14 cellular contexts compared by ENCODE assay signal in the genomic region with DNA sequence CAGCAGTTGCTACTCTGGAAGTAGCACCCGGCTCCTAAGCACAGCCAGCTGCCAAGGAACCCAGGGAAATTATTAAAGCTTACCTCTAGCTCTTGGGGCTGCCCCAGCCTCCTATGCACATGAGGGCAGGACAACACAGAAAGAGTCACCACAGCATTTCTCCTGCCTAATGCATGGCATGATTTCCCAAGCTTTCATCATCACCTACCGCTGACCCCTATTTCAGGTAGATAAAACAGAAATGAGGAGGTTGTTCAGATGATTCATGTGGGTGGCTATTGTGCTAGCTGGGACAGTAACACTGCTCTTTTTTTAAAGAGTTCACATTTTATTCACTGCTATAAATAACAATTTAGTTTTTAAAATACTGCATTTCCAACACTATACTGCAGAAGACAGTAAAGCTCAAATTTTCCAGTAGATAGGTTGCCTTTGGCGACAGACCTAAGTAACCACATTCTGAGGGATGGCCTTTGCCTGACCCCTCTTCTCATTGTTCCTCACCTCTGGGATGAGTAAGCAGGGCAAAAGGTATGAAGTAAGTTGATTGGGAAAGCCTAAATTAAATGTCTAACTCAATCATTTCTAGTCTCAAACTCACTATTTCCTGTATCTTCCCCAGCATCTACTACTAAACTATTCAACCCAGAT. TPM values are rescaled to one million over a fixed set of nuclear protein-coding genes. Genes with fewer than 3 reads are reported as not detected.
DNase-seq lines count a peak whose midpoint lies in the region; ATAC-seq and TF ChIP-seq lines count a peak whose summit lies in the region.
"Had no signal": no experiment of that assay in that cellular context is flagged by ENCODE, and none has a peak within 500 bp of the region (broad histone marks: within the 10 kb centered on the region; RNA-seq: fewer than 3 reads in every experiment).

No MANE protein-coding gene starts in this region.

- no peak for TF ChIP-seq CTCF in epithelial cell of proximal tubule (conservative IDR thresholded peaks at IDR 0.05; ENCODE audit: low read depth, low read length)

- peak; percentile 2 for DNase-seq in stimulated activated naive CD4-positive, alpha-beta T cell treated with Interleukin-2 at 50 U/mL for 16 hours (lab: John Stamatoyannopoulos, UW)
- no peak for DNase-seq in stimulated activated naive CD4-positive, alpha-beta T cell (lab: John Stamatoyannopoulos, UW)
- DNase-seq in SW480 (ENCODE audit: low spot score) (peak; percentile 4), epithelial cell of proximal tubule (ENCODE audit: low read depth) (peak; percentile 51)
- DNase-seq: amniotic stem cell, glutamatergic neuron, H7, natural killer cell had no signal

- no peak overlapping the region for H3K4me3 ChIP-seq in epithelial cell of proximal tubule (ENCODE audit: low read depth, low read length)
- H3K4me3 ChIP-seq: right atrium auricular region had no signal

- no peak for ATAC-seq in HG03460 (IDR thresholded peaks at IDR 0.05; ENCODE audit: unreplicated experiment)
- ATAC-seq in HG03175 (IDR thresholded peaks at IDR 0.05; ENCODE audit: unreplicated experiment), result no peak
- ATAC-seq in GM18868 (IDR thresholded peaks at IDR 0.05; ENCODE audit: unreplicated experiment), result no peak
- no peak for ATAC-seq in GM18909 (IDR thresholded peaks at IDR 0.05; ENCODE audit: poor library complexity, unreplicated experiment)
- ATAC-seq: left lobe of liver had no signal

RNA-seq across cellular contexts. Expression of a gene that starts 16.7 kb away (rescaled TPM):
- 22.9 and 58.8 TPM in 2 replicates for total RNA-seq in epithelial cell of proximal tubule

Comparison
In these comparisons a context has a peak if more than half of its experiments do, and no peak if none do; other contexts are left out.
1. DNase-seq: peak in stimulated activated naive CD4-positive, alpha-beta T cell treated with Interleukin-2 at 50 U/mL for 16 hours (single experiment), SW480 (single experiment) and epithelial cell of proximal tubule (single experiment); none in stimulated activated naive CD4-positive, alpha-beta T cell (0 of 6).